In genomic region chrX:9873952-9874351, GRCh38 we compare ENCODE assay signal across 8 cellular contexts.
DNase-seq lines count a peak whose midpoint lies in the region; ATAC-seq and TF ChIP-seq lines count a peak whose summit lies in the region.

No MANE protein-coding gene starts in this region.

- no peak overlapping the region for H3K4ac ChIP-seq in neuronal stem cell (ENCODE audit: low read length)

- POLR2A ChIA-PET in CD4-positive, alpha-beta T cell (lab: Charles Lee) = no interaction called here

- no peak overlapping the region for H3K27ac ChIP-seq in CD4-positive, alpha-beta T cell (ENCODE audit: low read depth, low read length)
- H3K27ac ChIP-seq in right lobe of liver (no peak overlapping the region), neuronal stem cell (replicated peaks; ENCODE audit: low read length) (no peak overlapping the region)

- H3K27me3 ChIP-seq in CD4-positive, alpha-beta T cell (ENCODE audit: control insufficient read depth, insufficient read depth, low read length) = no peaks in the 10 kb centered on the region
- H3K27me3 ChIP-seq in right lobe of liver (no peaks in the 10 kb centered on the region), neuronal stem cell (ENCODE audit: control insufficient read depth in 3 of 3, insufficient read depth in 3 of 3, low read depth in 1 of 3, low read length in 3 of 3) (no peaks in the 10 kb centered on the region)

- no peak overlapping the region for H3K14ac ChIP-seq in neuronal stem cell (ENCODE audit: low read length)

- H3K27me3 Mint-ChIP-seq in CD4-positive, alpha-beta T cell = peaks cover 17% of the 10 kb centered on the region
- peaks cover 29% of the 10 kb centered on the region for H3K27me3 Mint-ChIP-seq in stimulated activated naive CD8-positive, alpha-beta T cell treated with anti-CD3 and anti-CD28 coated beads, Interleukin-15, amount 100 ng/mL, for 72 hours

- H2BK12ac ChIP-seq in neuronal stem cell (ENCODE audit: low read length) = no peak overlapping the region

- H3K4me1 ChIP-seq in right lobe of liver = no peaks in the 10 kb centered on the region
- H3K4me1 ChIP-seq in neuronal stem cell (ENCODE audit: control insufficient read depth in 2 of 2, insufficient read depth in 1 of 2, low read depth in 1 of 2, low read length in 2 of 2) = peaks cover 6 to 12% of the 10 kb centered on the region in 2 donors

- H2AFZ ChIP-seq in neuronal stem cell (ENCODE audit: low read length) = no peak overlapping the region

- no peak overlapping the region for H3K23ac ChIP-seq in neuronal stem cell (ENCODE audit: low read depth, low read length, poor library complexity)

- no peaks in the 10 kb centered on the region for H3K9me3 Mint-ChIP-seq in CD4-positive, alpha-beta T cell
- no peaks in the 10 kb centered on the region for H3K9me3 Mint-ChIP-seq in stimulated activated naive CD8-positive, alpha-beta T cell treated with anti-CD3 and anti-CD28 coated beads, Interleukin-15, amount 100 ng/mL, for 72 hours

- H3K27ac Mint-ChIP-seq in CD4-positive, alpha-beta T cell = no peak overlapping the region
- H3K27ac Mint-ChIP-seq in stimulated activated naive CD8-positive, alpha-beta T cell treated with anti-CD3 and anti-CD28 coated beads, Interleukin-15, amount 100 ng/mL, for 72 hours = no peak overlapping the region

- H4K91ac ChIP-seq in neuronal stem cell (ENCODE audit: low read depth, low read length, poor library complexity) = no peak overlapping the region

- no peak overlapping the region for H2BK120ac ChIP-seq in neuronal stem cell (ENCODE audit: low read depth, low read length)

- no peak overlapping the region for H2BK5ac ChIP-seq in neuronal stem cell (ENCODE audit: low read length)

- H3K36me3 Mint-ChIP-seq in CD4-positive, alpha-beta T cell (ENCODE audit: low read depth) = no peaks in the 10 kb centered on the region

- peak; percentile 31 for TF ChIP-seq CTCF in CD4-positive, alpha-beta T cell (IDR thresholded peaks at IDR 0.05)
- peak; percentile 50 to 58 (median 55) for TF ChIP-seq CTCF in right lobe of liver (IDR thresholded peaks at IDR 0.05)

- ATAC-seq in CD4-positive, alpha-beta T cell (ENCODE audit: poor library complexity) = peak; percentile 71
- ATAC-seq in GM18909 (IDR thresholded peaks at IDR 0.05; ENCODE audit: poor library complexity, unreplicated experiment) (peak; percentile 97), HG03460 (IDR thresholded peaks at IDR 0.05; ENCODE audit: unreplicated experiment) (peak; percentile 68), right lobe of liver (peak; percentile 70 to 90 (median 80))
- peak; percentile 57 for ATAC-seq in stimulated activated naive CD8-positive, alpha-beta T cell treated with anti-CD3 and anti-CD28 coated beads, Interleukin-15, amount 100 ng/mL, for 72 hours

- H4K8ac ChIP-seq in neuronal stem cell (ENCODE audit: low read depth, low read length) = no peak overlapping the region

- no peaks in the 10 kb centered on the region for H3K9me3 ChIP-seq in CD4-positive, alpha-beta T cell (ENCODE audit: control insufficient read depth, low read length)
- H3K9me3 ChIP-seq in right lobe of liver (no peaks in the 10 kb centered on the region), neuronal stem cell (replicated peaks in 1 of 2; ENCODE audit: control insufficient read depth in 2 of 2, insufficient read depth in 1 of 2, low read depth in 1 of 2, low read length in 2 of 2) (peaks cover 2 to 5% of the 10 kb centered on the region in 2 donors)

- H3K36me3 ChIP-seq in right lobe of liver (no peaks in the 10 kb centered on the region), neuronal stem cell (replicated peaks in 1 of 2; ENCODE audit: control insufficient read depth in 2 of 2, insufficient read depth in 2 of 2, low read length in 2 of 2) (peaks cover 0 to 4% of the 10 kb centered on the region in 2 donors)

- intact Hi-C loops in CD4-positive, alpha-beta T cell (cut with DNase I, micrococcal nuclease) = loop anchor here (1.0 to 10.0 kb wide), 4 partner anchors 115 to 1059 kb away; no protein-coding TSS in a partner anchor
- intact Hi-C loops in right lobe of liver (cut with DNase I) = no loop called here

- H3K4me3 ChIP-seq in right lobe of liver = no peak overlapping the region
- H3K4me3 ChIP-seq in neuronal stem cell (ENCODE audit: low read length in 2 of 2) = no peak overlapping the region

- DNase-seq in CD4-positive, alpha-beta T cell = peak; percentile 4 to 36 (median 14)
- peak; percentile 26 for DNase-seq in SKM-1 (lab: John Stamatoyannopoulos, UW; ENCODE audit: unreplicated experiment)
- DNase-seq in astrocyte of the hippocampus (ENCODE audit: low read depth, low spot score) = peak; percentile 32
- DNase-seq in right lobe of liver = no peak
- DNase-seq in stimulated activated naive CD8-positive, alpha-beta T cell treated with anti-CD3 and anti-CD28 coated beads, Interleukin-15, amount 100 ng/mL, for 72 hours = peak; percentile 20 to 26
- no peak for DNase-seq in neuronal stem cell (ENCODE audit: low spot score)

- H3K4me2 ChIP-seq in neuronal stem cell (ENCODE audit: insufficient read depth, low read length, poor library complexity, severe bottlenecking) = no peak overlapping the region

- no peak overlapping the region for H2AK5ac ChIP-seq in neuronal stem cell (ENCODE audit: low read depth, low read length)

- CTCF ChIA-PET in CD4-positive, alpha-beta T cell (lab: Charles Lee) = no interaction called here

- H3K79me1 ChIP-seq in neuronal stem cell (ENCODE audit: low read depth, low read length) = no peaks in the 10 kb centered on the region

- no peak overlapping the region for H2BK15ac ChIP-seq in neuronal stem cell (ENCODE audit: low read length)

- TF ChIP-seq POLR2A in right lobe of liver (IDR thresholded peaks at IDR 0.05) = no peak

- no peak overlapping the region for H3K9ac ChIP-seq in neuronal stem cell (ENCODE audit: low read depth, low read length, poor library complexity)

- 49% methylated on average over 9 of the region's 9 CpGs for WGBS in right lobe of liver (ENCODE audit: insufficient coverage, low coverage, low lambda C conversion rate, missing lambda C conversion rate)
- WGBS in neuronal stem cell (ENCODE audit: extremely low coverage in 2 of 2, insufficient read length in 2 of 2, insufficient replicate concordance in 1 of 2), 2 donors = no CpG with 5 or more reads among the region's 9 CpGs

- no peak overlapping the region for H3K4me3 Mint-ChIP-seq in CD4-positive, alpha-beta T cell
- no peak overlapping the region for H3K4me3 Mint-ChIP-seq in stimulated activated naive CD8-positive, alpha-beta T cell treated with anti-CD3 and anti-CD28 coated beads, Interleukin-15, amount 100 ng/mL, for 72 hours

- peaks cover 23% of the 10 kb centered on the region for H3K4me1 Mint-ChIP-seq in CD4-positive, alpha-beta T cell (ENCODE audit: low read depth)
- peaks cover 19% of the 10 kb centered on the region for H3K4me1 Mint-ChIP-seq in stimulated activated naive CD8-positive, alpha-beta T cell treated with anti-CD3 and anti-CD28 coated beads, Interleukin-15, amount 100 ng/mL, for 72 hours

- H3K18ac ChIP-seq in neuronal stem cell (ENCODE audit: low read length) = no peak overlapping the region

Comparison
In these comparisons a context has a peak if more than half of its experiments do, and no peak if none do; other contexts are left out.
1. DNase-seq: peak in CD4-positive, alpha-beta T cell (10 of 10), SKM-1 (single experiment), astrocyte of the hippocampus (single experiment) and stimulated activated naive CD8-positive, alpha-beta T cell treated with anti-CD3 and anti-CD28 coated beads, Interleukin-15, amount 100 ng/mL, for 72 hours (2 of 2); none in right lobe of liver (0 of 3) and neuronal stem cell (single experiment).
2. intact Hi-C loops: an anchor here in CD4-positive, alpha-beta T cell (1.0 to 10.0 kb wide); none called in right lobe of liver.
3. Peak in every context shown above with its lines, with median percentiles within 50 percentile points of each other: ATAC-seq.